In genomic region chr19:47609885-47610545, GRCh38 we compare ENCODE assay signal across 8 cellular contexts. TPM values are rescaled to one million over a fixed set of nuclear protein-coding genes. Genes with fewer than 3 reads are reported as not detected.
DNase-seq lines count a peak whose midpoint lies in the region; ATAC-seq and TF ChIP-seq lines count a peak whose summit lies in the region.

No MANE protein-coding gene starts in this region.

- TF ChIP-seq CTCF in HCT116 (IDR thresholded peaks at IDR 0.05 in 2 of 3, conservative IDR thresholded peaks at IDR 0.05 in 1 of 3; ENCODE audit: borderline replicate concordance in 1 of 3, insufficient read depth in 1 of 3, low read depth in 2 of 3, low read length in 2 of 3) (no peak), SU-DHL-6 (IDR thresholded peaks at IDR 0.05; ENCODE audit: insufficient read depth, low read length, poor library complexity, severe bottlenecking) (no peak), astrocyte of the cerebellum (IDR thresholded peaks at IDR 0.05; ENCODE audit: low read depth, low read length, missing control alignments) (no peak), gastrocnemius medialis (IDR thresholded peaks at IDR 0.05 in 4 of 5, conservative IDR thresholded peaks at IDR 0.05 in 1 of 5) (peak in 1 of 5 experiments; percentile 10)

- peaks cover 56% of the 10 kb centered on the region for H3K79me2 ChIP-seq in HCT116 (ENCODE audit: insufficient read depth, low read length)
- peaks cover 36% of the 10 kb centered on the region for H3K79me2 ChIP-seq in SU-DHL-6 (ENCODE audit: insufficient read depth, low read length)

- peak overlapping the region; percentile 73 to 84 for H3K4me3 ChIP-seq in HCT116 (replicated peaks in 1 of 2; ENCODE audit: low read depth in 1 of 2, low read length in 2 of 2)
- peak overlapping the region; percentile 90 for H3K4me3 ChIP-seq in SU-DHL-6 (ENCODE audit: insufficient read depth, low read length, poor library complexity, severe bottlenecking)
- peak overlapping the region; percentile 97 for H3K4me3 ChIP-seq in astrocyte of the cerebellum (ENCODE audit: low read depth, low read length)
- peak overlapping the region; percentile 88 to 99 (median 96) for H3K4me3 ChIP-seq in gastrocnemius medialis

- ATAC-seq in HCT116 (no peak), gastrocnemius medialis (peak; percentile 3 to 6), GM21825 (IDR thresholded peaks at IDR 0.05; ENCODE audit: unreplicated experiment) (no peak)

- no peaks in the 10 kb centered on the region for H3K27me3 ChIP-seq in HCT116 (ENCODE audit: insufficient read depth, low read length)
- no peaks in the 10 kb centered on the region for H3K27me3 ChIP-seq in SU-DHL-6 (ENCODE audit: low read length)
- H3K27me3 ChIP-seq in gastrocnemius medialis: no peaks in the 10 kb centered on the region

- RAD21 ChIA-PET in HCT116 (lab: Charles Lee; ENCODE audit: low non-redundant PET in 1 of 2, low total read pairs in 2 of 2, uncharacterized antibody in 2 of 2, unreplicated experiment in 2 of 2): interaction anchor here in 1 of 2 experiments (0.9 kb wide), 1 partner anchor 9 kb away, joined by 4 read pairs; no protein-coding TSS in a partner anchor

- H3F3A ChIP-seq in SU-DHL-6 (ENCODE audit: insufficient read depth): no peaks in the 10 kb centered on the region

- in situ Hi-C loops in ACHN (cut with HindIII; ENCODE audit: low pct_ligation_motif_present, low pct_unique_long_range_greater_than_20kb, low sequenced_read_pairs): no loop called here
- in situ Hi-C loops in astrocyte of the cerebellum (cut with HindIII; ENCODE audit: low sequenced_read_pairs): loop anchor here (5.0 kb wide), 3 partner anchors 47 to 118 kb away; no protein-coding TSS in a partner anchor
- in situ Hi-C loops in gastrocnemius medialis (cut with MboI; ENCODE audit: low sequenced_read_pairs in 4 of 4): loop anchor here in 1 of 4 donors (10.0 kb wide), 1 partner anchor 85 kb away; no protein-coding TSS in a partner anchor

- H3K9ac ChIP-seq in HCT116 (ENCODE audit: low read length) (peak overlapping the region; percentile 72), SU-DHL-6 (ENCODE audit: low read length) (peak overlapping the region; percentile 82)

- peak overlapping the region; percentile 71; the same call in 1 of the 2 replicates for H3K27ac ChIP-seq in HCT116 (ENCODE audit: low read depth, low read length)
- H3K27ac ChIP-seq in SU-DHL-6 (ENCODE audit: low read depth, low read length): no peak overlapping the region
- H3K27ac ChIP-seq in gastrocnemius medialis: peak overlapping the region; percentile 92 to 100 (median 99)

- POLR2A ChIA-PET in HCT116 (lab: Charles Lee): interaction anchor here (0.9 to 1.5 kb wide), 2 partner anchors 10 to 38 kb away, joined by 3 read pairs; no protein-coding TSS in a partner anchor

- H3K4me1 ChIP-seq in HCT116 (ENCODE audit: control insufficient read depth in 1 of 2, insufficient read depth in 2 of 2, low read length in 2 of 2): peaks cover 10 to 20% of the 10 kb centered on the region in 2 experiments
- H3K4me1 ChIP-seq in gastrocnemius medialis: peaks cover 35 to 51% of the 10 kb centered on the region in 2 donors

- H4K20me1 ChIP-seq in HCT116 (ENCODE audit: insufficient read depth) (no peaks in the 10 kb centered on the region), SU-DHL-6 (ENCODE audit: low read depth, low read length) (no peaks in the 10 kb centered on the region)

- H2AFZ ChIP-seq in HCT116 (ENCODE audit: low read depth, low read length, poor library complexity, severe bottlenecking): no peak overlapping the region
- H2AFZ ChIP-seq in SU-DHL-6 (ENCODE audit: low read depth, low read length, severe bottlenecking): no peak overlapping the region

- TF ChIP-seq RAD21 in HCT116 (IDR thresholded peaks at IDR 0.05; ENCODE audit: low read depth): no peak

- H3K9me2 ChIP-seq in HCT116 (ENCODE audit: insufficient read depth) (no peaks in the 10 kb centered on the region), SU-DHL-6 (replicated peaks; ENCODE audit: insufficient read depth, low read length) (no peaks in the 10 kb centered on the region)

- no peak for TF ChIP-seq POLR2A in HCT116 (IDR thresholded peaks at IDR 0.05; ENCODE audit: borderline replicate concordance, extremely low read depth, insufficient read depth, insufficient read length)
- peak; percentile 45 to 60 for TF ChIP-seq POLR2A in gastrocnemius medialis (IDR thresholded peaks at IDR 0.05)

- H3K36me3 ChIP-seq in HCT116 (ENCODE audit: control insufficient read depth in 1 of 2, insufficient read depth in 2 of 2, low read length in 2 of 2) (no peaks in the 10 kb centered on the region), SU-DHL-6 (ENCODE audit: low read length) (no peaks in the 10 kb centered on the region), gastrocnemius medialis (no peaks in the 10 kb centered on the region)

- peak; percentile 37 for DNase-seq in ACHN
- no peak for DNase-seq in HCT116 (ENCODE audit: low read depth, low spot score)
- DNase-seq in astrocyte of the cerebellum (ENCODE audit: low read depth): no peak
- DNase-seq in hypothalamus (lab: John Stamatoyannopoulos, UW): peak in 35 of 51 donors; percentile 11 to 69 (median 38)
- peak; percentile 35 to 55 for DNase-seq in gastrocnemius medialis
- no peak for DNase-seq in NCI-H2081 treated with DMSO at 0.1 percent for 48 hours (lab: John Stamatoyannopoulos, UW)

- H3K9me3 ChIP-seq in HCT116 (ENCODE audit: control insufficient read depth in 1 of 2, insufficient read depth in 1 of 2, low read depth in 1 of 2, low read length in 2 of 2) (no peaks in the 10 kb centered on the region), SU-DHL-6 (ENCODE audit: insufficient read depth, low read length) (no peaks in the 10 kb centered on the region), gastrocnemius medialis (no peaks in the 10 kb centered on the region)

- CTCF ChIA-PET in HCT116 (lab: Charles Lee): no interaction called here

- intact Hi-C loops in HCT116 (cut with micrococcal nuclease): loop anchor here (10.0 kb wide), 1 partner anchor 165 kb away; no protein-coding TSS in a partner anchor
- intact Hi-C loops in gastrocnemius medialis (cut with DNase I; ENCODE audit: low total_unique reads): loop anchor here (2.0 to 5.0 kb wide), 2 partner anchors 55 to 167 kb away; partner anchors contain the start of gene SELENOW

- H3K4me2 ChIP-seq in HCT116 (ENCODE audit: low read length) (peak overlapping the region; percentile 85), SU-DHL-6 (ENCODE audit: low read depth, low read length, poor library complexity, severe bottlenecking) (peak overlapping the region; percentile 86)

- no TSS peak for BruUV-seq in HCT116 (replicated peaks; lab: Mats Ljungman, UMichigan)

TF ChIP-seq in HCT116, 20 proteins besides CTCF, POLR2A, EP300 and RAD21:
- no peak for TF ChIP-seq ZNF274 (IDR thresholded peaks at IDR 0.05; ENCODE audit: low read depth, low read length)
- TF ChIP-seq ZFX (IDR thresholded peaks at IDR 0.05): peak; percentile 76; the same call in 1 of the 2 replicates
TF ChIP-seq in HCT116: peak in this region for 1.

RNA-seq across cellular contexts. Expression of gene BICRA, which starts 1.1 kb away (rescaled TPM):
- total RNA-seq in HCT116 (2021; ENCODE audit: unreplicated experiment): 11.3 TPM
- 7.3 and 8.5 TPM in 2 replicates for polyA plus RNA-seq in HCT116 (2012)
- total RNA-seq in gastrocnemius medialis: 10 to 100 TPM in 3 of 4 donors, 1 to 10 TPM in 1; 8.4 to 35.2 (median 28.7) TPM

RNA-seq across cellular contexts. Expression of gene ZNF541, which starts 37.1 kb away (rescaled TPM):
- not detected for total RNA-seq in HCT116 (2021; ENCODE audit: unreplicated experiment)
- polyA plus RNA-seq in HCT116 (2012): not detected in 2 replicates
- not detected for total RNA-seq in gastrocnemius medialis

Comparison
In these comparisons a context has a peak if more than half of its experiments do, and no peak if none do; other contexts are left out.
1. DNase-seq: peak in ACHN (single experiment), hypothalamus (35 of 51) and gastrocnemius medialis (2 of 2); none in HCT116 (single experiment), astrocyte of the cerebellum (single experiment) and NCI-H2081 treated with DMSO at 0.1 percent for 48 hours (single experiment).
2. ATAC-seq: peak in gastrocnemius medialis (2 of 2); none in HCT116 (single experiment) and GM21825 (single experiment).
3. Peak in every context shown above with its lines, with median percentiles within 50 percentile points of each other: H3K4me3 ChIP-seq.